Comparison of ENCODE assay signal across 8 cellular contexts in genomic region chr5:159286420-159287035, GRCh38. TPM values are rescaled to one million over a fixed set of nuclear protein-coding genes. Genes with fewer than 3 reads are reported as not detected.
DNase-seq lines count a peak whose midpoint lies in the region; ATAC-seq and TF ChIP-seq lines count a peak whose summit lies in the region.

No MANE protein-coding gene starts in this region.

- TF ChIP-seq EP300 in gastroesophageal sphincter (IDR thresholded peaks at IDR 0.05) = no peak

- H3K4me1 ChIP-seq in gastroesophageal sphincter (no peaks in the 10 kb centered on the region), spleen (no peaks in the 10 kb centered on the region)
- no peaks in the 10 kb centered on the region for H3K4me1 ChIP-seq in effector memory CD4-positive, alpha-beta T cell (ENCODE audit: control insufficient read depth, insufficient read depth, low read length, poor library complexity, severe bottlenecking)

- peaks cover 0 to 33% of the 10 kb centered on the region in 2 donors for H3K36me3 ChIP-seq in gastroesophageal sphincter
- peaks cover 0 to 44% (median 11%) of the 10 kb centered on the region in 6 donors for H3K36me3 ChIP-seq in spleen
- peaks cover 15% of the 10 kb centered on the region for H3K36me3 ChIP-seq in effector memory CD4-positive, alpha-beta T cell (ENCODE audit: control insufficient read depth, insufficient read depth, low read length)

- TF ChIP-seq POLR2A in gastroesophageal sphincter (IDR thresholded peaks at IDR 0.05) (no peak), spleen (IDR thresholded peaks at IDR 0.05) (no peak)

- H3K27ac ChIP-seq in gastroesophageal sphincter (no peak overlapping the region), spleen (no peak overlapping the region)
- H3K27ac ChIP-seq in effector memory CD4-positive, alpha-beta T cell (ENCODE audit: insufficient read depth, low read length, poor library complexity, severe bottlenecking) = no peak overlapping the region

- H3K9me3 ChIP-seq in gastroesophageal sphincter (no peaks in the 10 kb centered on the region), spleen (peaks cover 0 to 3% (median 0%) of the 10 kb centered on the region in 8 donors)
- no peaks in the 10 kb centered on the region for H3K9me3 ChIP-seq in effector memory CD4-positive, alpha-beta T cell (ENCODE audit: control insufficient read depth, low read length)

- TF ChIP-seq CTCF in gastroesophageal sphincter (IDR thresholded peaks at IDR 0.05) (peak in 3 of 4 experiments; percentile 17 to 26 (median 20)), spleen (IDR thresholded peaks at IDR 0.05 in 8 of 11, conservative IDR thresholded peaks at IDR 0.05 in 3 of 11) (peak in 8 of 11 experiments; percentile 10 to 49 (median 39))

- intact Hi-C loops in spleen (cut with DNase I; ENCODE audit: low total_unique reads) = loop anchor here (10.0 kb wide), 1 partner anchor 698 kb away; no protein-coding TSS in a partner anchor

- H3K27me3 ChIP-seq in gastroesophageal sphincter (no peaks in the 10 kb centered on the region), spleen (replicated peaks in 1 of 7) (no peaks in the 10 kb centered on the region)
- no peaks in the 10 kb centered on the region for H3K27me3 ChIP-seq in effector memory CD4-positive, alpha-beta T cell (replicated peaks; ENCODE audit: control insufficient read depth, insufficient read depth, low read length, poor library complexity, severe bottlenecking)

- 46 to 61% methylated on average over 8 of the region's 8 CpGs for WGBS in gastroesophageal sphincter (ENCODE audit: low coverage in 1 of 2), 2 donors
- 49 to 57% (median 51%) methylated on average over 8 of the region's 8 CpGs for WGBS in spleen, 5 donors

- DNase-seq in DMS114 treated with DMSO at 0.1 percent for 48 hours (lab: John Stamatoyannopoulos, UW; ENCODE audit: unreplicated experiment) (peak; percentile 39), HT1080 (ENCODE audit: low read depth) (peak; percentile 37), SW480 (ENCODE audit: low spot score) (peak; percentile 68), spleen (no peak), NCI-H187 treated with DMSO at 0.1 percent for 48 hours (lab: John Stamatoyannopoulos, UW) (no peak)
- DNase-seq in effector memory CD4-positive, alpha-beta T cell = no peak

- no peak for ATAC-seq in gastroesophageal sphincter
- no peak for ATAC-seq in HG03354 (IDR thresholded peaks at IDR 0.05; ENCODE audit: poor library complexity, severe bottlenecking, unreplicated experiment)

- H3K4me3 ChIP-seq in gastroesophageal sphincter (no peak overlapping the region), spleen (no peak overlapping the region)
- no peak overlapping the region for H3K4me3 ChIP-seq in effector memory CD4-positive, alpha-beta T cell (ENCODE audit: insufficient read depth, low read depth, low read length, poor library complexity, severe bottlenecking)

RNA-seq across cellular contexts. Expression of gene UBLCP1, which starts 23.4 kb away (rescaled TPM):
- 30.1 and 35.8 TPM in 2 replicates for total RNA-seq in HT1080 (2014; rRNA removed; shearing (Covaris generic))
- 41.7 and 52.5 TPM in 2 replicates for polyA plus RNA-seq in HT1080 (2015; cell fraction: cytosol; rRNA removed)
- 48.3 and 52.0 TPM in 2 replicates for polyA plus RNA-seq in HT1080 (2015; cell fraction: nucleus; rRNA removed)
- 10 to 100 TPM; 24.1 to 29.3 (median 26.0) TPM for total RNA-seq in gastroesophageal sphincter
- total RNA-seq in spleen = 10 to 100 TPM; 25.4 to 33.0 (median 28.6) TPM
- 10 to 100 TPM; 29.7 to 44.8 (median 32.9) TPM for polyA plus RNA-seq in spleen

RNA-seq across cellular contexts. Expression of gene IL12B, which starts 43.8 kb away (rescaled TPM):
- not detected in 2 replicates for total RNA-seq in HT1080 (2014; rRNA removed; shearing (Covaris generic))
- polyA plus RNA-seq in HT1080 (2015; cell fraction: cytosol; rRNA removed) = not detected in 2 replicates
- 0.07 TPM in 1 of 2 replicates, not detected in the other for polyA plus RNA-seq in HT1080 (2015; cell fraction: nucleus; rRNA removed)
- total RNA-seq in gastroesophageal sphincter (not detected), spleen (under 1 TPM in 2 of 7 donors, not detected in 5; 0.23 to 0.29 TPM)
- polyA plus RNA-seq in spleen = under 1 TPM in 2 of 3 donors, not detected in 1; 0.06 to 0.07 TPM

Comparison
In these comparisons a context has a peak if more than half of its experiments do, and no peak if none do; other contexts are left out.
1. DNase-seq: peak in DMS114 treated with DMSO at 0.1 percent for 48 hours (single experiment), HT1080 (single experiment) and SW480 (single experiment); none in spleen (single experiment), effector memory CD4-positive, alpha-beta T cell (0 of 3) and NCI-H187 treated with DMSO at 0.1 percent for 48 hours (single experiment).